8 cellular contexts compared by ENCODE assay signal in genomic region chr12:50074936-50075807, GRCh38. TPM values are rescaled to one million over a fixed set of nuclear protein-coding genes. Genes with fewer than 3 reads are reported as not detected.
DNase-seq lines count a peak whose midpoint lies in the region; ATAC-seq and TF ChIP-seq lines count a peak whose summit lies in the region.

No MANE protein-coding gene starts in this region.

- H3K27me3 Mint-ChIP-seq in activated T-cell treated with anti-CD3 and anti-CD28 coated beads, Interleukin-2, amount 50 U/mL, for 72 hours (ENCODE audit: low read depth) = no peaks in the 10 kb centered on the region

- ATAC-seq in GM21367 (IDR thresholded peaks at IDR 0.05; ENCODE audit: unreplicated experiment) = peak; percentile 75
- peak; percentile 95 to 97 for ATAC-seq in activated T-cell treated with anti-CD3 and anti-CD28 coated beads, Interleukin-2, amount 50 U/mL, for 72 hours (replicated peaks in 1 of 2)

- peaks cover 0 to 15% (median 0%) of the 10 kb centered on the region in 4 donors for H3K4me1 ChIP-seq in Peyer's patch
- H3K4me1 ChIP-seq in neuron (ENCODE audit: insufficient read depth, low read length) = peaks cover 13% of the 10 kb centered on the region

- no peaks in the 10 kb centered on the region for H3K36me3 ChIP-seq in Peyer's patch
- no peaks in the 10 kb centered on the region for H3K36me3 ChIP-seq in neuron (ENCODE audit: insufficient read depth, low read length)

- H3K27me3 ChIP-seq in Peyer's patch (no peaks in the 10 kb centered on the region), neuron (ENCODE audit: insufficient read depth, low read length) (no peaks in the 10 kb centered on the region)

- peaks cover 10% of the 10 kb centered on the region for H3K4me1 Mint-ChIP-seq in activated T-cell treated with anti-CD3 and anti-CD28 coated beads, Interleukin-2, amount 50 U/mL, for 72 hours (ENCODE audit: low read depth)

- no peaks in the 10 kb centered on the region for H3K9me3 ChIP-seq in Peyer's patch
- no peaks in the 10 kb centered on the region for H3K9me3 ChIP-seq in neuron (ENCODE audit: low read length)

- H3K4me3 ChIP-seq in Peyer's patch (no peak overlapping the region), fibroblast of the aortic adventitia (ENCODE audit: low read depth, low read length) (no peak overlapping the region), neuron (ENCODE audit: low read length) (no peak overlapping the region)

- TF ChIP-seq POLR2A in Peyer's patch (IDR thresholded peaks at IDR 0.05) = peak in 1 of 2 donors; percentile 9

- TF ChIP-seq CTCF in Peyer's patch (IDR thresholded peaks at IDR 0.05) = peak; percentile 87 to 98 (median 94)
- peak; percentile 89 for TF ChIP-seq CTCF in fibroblast of the aortic adventitia (IDR thresholded peaks at IDR 0.05; ENCODE audit: insufficient read depth, low read length)

- H3K27ac Mint-ChIP-seq in activated T-cell treated with anti-CD3 and anti-CD28 coated beads, Interleukin-2, amount 50 U/mL, for 72 hours = peak overlapping the region; percentile 14

- H3K4me3 Mint-ChIP-seq in activated T-cell treated with anti-CD3 and anti-CD28 coated beads, Interleukin-2, amount 50 U/mL, for 72 hours = no peak overlapping the region

- no peaks in the 10 kb centered on the region for H3K36me3 Mint-ChIP-seq in activated T-cell treated with anti-CD3 and anti-CD28 coated beads, Interleukin-2, amount 50 U/mL, for 72 hours (ENCODE audit: insufficient read depth in 2 of 2)

- H3K27ac ChIP-seq in Peyer's patch (peak overlapping the region in 1 of 4 donors; percentile 65), substantia nigra (ENCODE audit: low read depth, low read length, poor library complexity, severe bottlenecking) (peak overlapping the region; percentile 21)

- no peaks in the 10 kb centered on the region for H3K9me3 Mint-ChIP-seq in activated T-cell treated with anti-CD3 and anti-CD28 coated beads, Interleukin-2, amount 50 U/mL, for 72 hours

- DNase-seq in D341Med (ENCODE audit: low spot score) (peak; percentile 90), HuH-7.5 (ENCODE audit: low spot score) (peak; percentile 92), Peyer's patch (peak; percentile 78 to 92 (median 91)), fibroblast of the aortic adventitia (ENCODE audit: low read depth) (peak; percentile 84), substantia nigra (lab: John Stamatoyannopoulos, UW) (peak in 47 of 49 donors; percentile 25 to 94 (median 68))
- peak; percentile 85 to 87 for DNase-seq in activated T-cell treated with anti-CD3 and anti-CD28 coated beads, Interleukin-2, amount 50 U/mL, for 72 hours

- H2AFZ ChIP-seq in neuron (ENCODE audit: low read depth, low read length) = peak overlapping the region; percentile 4

RNA-seq across cellular contexts. Expression of gene SMARCD1, which starts 10.0 kb away (rescaled TPM):
- total RNA-seq in Peyer's patch = 100 to 1,000 TPM in 2 of 4 donors, 10 to 100 TPM in 2; 76.5 to 126 (median 95.1) TPM
- total RNA-seq in activated T-cell treated with anti-CD3 and anti-CD28 coated beads, Interleukin-2, amount 50 U/mL, for 72 hours = 100 to 1,000 TPM in 1 of 2 donors, 10 to 100 TPM in 1; 91.0 to 111 TPM
- 33.4 and 49.0 TPM in 2 replicates for total RNA-seq in fibroblast of the aortic adventitia (ENCODE audit: low replicate concordance)

RNA-seq across cellular contexts. Expression of gene ASIC1, which starts 17.8 kb away (rescaled TPM):
- 1 to 10 TPM in 2 of 4 donors, under 1 TPM in 1, not detected in 1; 0.70 to 5.7 (median 1.5) TPM for total RNA-seq in Peyer's patch
- 10 to 100 TPM in 1 of 2 donors, 1 to 10 TPM in 1; 5.8 to 12.4 TPM for total RNA-seq in activated T-cell treated with anti-CD3 and anti-CD28 coated beads, Interleukin-2, amount 50 U/mL, for 72 hours
- 4.9 and 5.2 TPM in 2 replicates for total RNA-seq in fibroblast of the aortic adventitia (ENCODE audit: low replicate concordance)

RNA-seq across cellular contexts. Expression of gene GPD1, which starts 28.6 kb away (rescaled TPM):
- total RNA-seq in Peyer's patch = 100 to 1,000 TPM in 3 of 4 donors, 10 to 100 TPM in 1; 41.3 to 409 (median 291) TPM
- 1 to 10 TPM; 1.6 to 3.5 TPM for total RNA-seq in activated T-cell treated with anti-CD3 and anti-CD28 coated beads, Interleukin-2, amount 50 U/mL, for 72 hours
- 0.36 TPM in 1 of 2 replicates, not detected in the other for total RNA-seq in fibroblast of the aortic adventitia (ENCODE audit: low replicate concordance)

RNA-seq across cellular contexts. Expression of gene COX14, which starts 36.9 kb away (rescaled TPM):
- total RNA-seq in Peyer's patch = 100 to 1,000 TPM in 1 of 4 donors, 10 to 100 TPM in 3; 75.3 to 115 (median 86.4) TPM
- total RNA-seq in activated T-cell treated with anti-CD3 and anti-CD28 coated beads, Interleukin-2, amount 50 U/mL, for 72 hours = 10 to 100 TPM; 41.5 to 50.1 TPM
- 12.5 and 36.4 TPM in 2 replicates for total RNA-seq in fibroblast of the aortic adventitia (ENCODE audit: low replicate concordance)

RNA-seq across cellular contexts. Expression of gene RACGAP1, which starts 49.9 kb away (rescaled TPM):
- total RNA-seq in Peyer's patch (10 to 100 TPM in 1 of 4 donors, 1 to 10 TPM in 3; 5.1 to 29.7 (median 8.5) TPM), fibroblast of the aortic adventitia (ENCODE audit: low replicate concordance) (18.6 and 88.1 TPM in 2 replicates)
- 100 to 1,000 TPM; 121 to 150 TPM for total RNA-seq in activated T-cell treated with anti-CD3 and anti-CD28 coated beads, Interleukin-2, amount 50 U/mL, for 72 hours

Comparison
In these comparisons a context has a peak if more than half of its experiments do, and no peak if none do; other contexts are left out.
1. RNA of gene GPD1, which starts 28.6 kb away (total RNA-seq): 41.3 to 409 TPM in Peyer's patch; 1.6 to 3.5 TPM in activated T-cell treated with anti-CD3 and anti-CD28 coated beads, Interleukin-2, amount 50 U/mL, for 72 hours and 0.36 TPM in fibroblast of the aortic adventitia; every median in the first group is over 4 times any median in the second.
2. Peak in every context shown above with its lines, with median percentiles within 50 percentile points of each other: DNase-seq.